Comparison of ENCODE assay signal across 13 cellular contexts in the genomic region with DNA sequence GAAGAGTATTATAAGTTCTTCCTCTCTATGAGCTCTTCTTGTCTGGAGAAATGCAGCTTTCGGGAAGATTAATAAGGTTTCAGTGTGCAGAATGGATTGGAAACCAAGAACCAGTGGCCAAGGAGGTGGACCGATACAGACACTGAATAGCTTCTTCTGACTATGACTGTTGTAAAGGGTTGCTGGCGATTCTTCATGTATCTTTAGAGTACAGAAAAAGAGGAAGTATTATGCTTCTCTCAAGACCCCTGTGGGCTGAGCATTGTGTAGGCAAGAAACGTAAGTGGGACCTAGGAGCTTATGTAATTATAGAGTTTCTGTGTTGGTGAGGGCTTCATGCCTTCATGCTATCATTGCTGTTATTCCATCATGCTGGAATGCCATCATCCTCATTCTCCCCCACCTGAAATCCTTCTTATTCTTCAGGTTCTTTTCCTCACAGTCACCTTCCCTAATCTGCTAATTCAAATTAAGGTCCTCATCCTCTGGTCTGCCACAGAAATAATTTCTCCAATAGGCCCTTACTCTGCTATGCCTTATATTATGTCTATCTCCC.
A peak's percentile ranks its signal among the peaks of the same experiment; 100 is the strongest.
DNase-seq lines count a peak whose midpoint lies in the region; ATAC-seq and TF ChIP-seq lines count a peak whose summit lies in the region.
"Had no signal": no experiment of that assay in that cellular context is flagged by ENCODE, and none has a peak within 500 bp of the region (broad histone marks: within the 10 kb centered on the region; RNA-seq: fewer than 3 reads in every experiment).

No MANE protein-coding gene starts in this region.

- no peaks in the 10 kb centered on the region for H3K9me3 Mint-ChIP-seq in activated CD4-positive, alpha-beta T cell treated with anti-CD3 and anti-CD28 coated beads for 36 hours (ENCODE audit: low read depth)
- H3K9me3 Mint-ChIP-seq in stimulated activated effector memory CD8-positive, alpha-beta T cell treated with anti-CD3 and anti-CD28 coated beads, Interleukin-12 subunit alpha, Interleukin-12 subunit beta, amount 100 ng/mL, for 72 hours = no peaks in the 10 kb centered on the region
- H3K9me3 Mint-ChIP-seq: naive thymus-derived CD8-positive, alpha-beta T cell had no signal

- POLR2A ChIA-PET in activated CD4-positive, alpha-beta T cell treated with anti-CD3 and anti-CD28 coated beads for 36 hours (lab: Charles Lee) = interaction anchor here (0.6 kb wide), 1 partner anchor 128 kb away, joined by 3 read pairs; no protein-coding TSS in a partner anchor

- H3K36me3 Mint-ChIP-seq in activated CD4-positive, alpha-beta T cell treated with anti-CD3 and anti-CD28 coated beads for 36 hours (ENCODE audit: low read depth) = no peaks in the 10 kb centered on the region
- no peaks in the 10 kb centered on the region for H3K36me3 Mint-ChIP-seq in stimulated activated effector memory CD8-positive, alpha-beta T cell treated with anti-CD3 and anti-CD28 coated beads, Interleukin-12 subunit alpha, Interleukin-12 subunit beta, amount 100 ng/mL, for 72 hours
- H3K36me3 Mint-ChIP-seq: naive thymus-derived CD8-positive, alpha-beta T cell had no signal

- H3K27me3 ChIP-seq in Peyer's patch = no peaks in the 10 kb centered on the region
- H3K27me3 ChIP-seq: dorsolateral prefrontal cortex, transverse colon had no signal

- no peaks in the 10 kb centered on the region for H3K9me3 ChIP-seq in Peyer's patch
- H3K9me3 ChIP-seq: transverse colon had no signal

- no peaks in the 10 kb centered on the region for H3K36me3 ChIP-seq in Peyer's patch
- H3K36me3 ChIP-seq: transverse colon had no signal

- H3K27ac ChIP-seq in Peyer's patch = no peak overlapping the region
- H3K27ac ChIP-seq: dorsolateral prefrontal cortex, transverse colon had no signal

- no peak overlapping the region for H3K4me3 ChIP-seq in Peyer's patch
- H3K4me3 ChIP-seq: dorsolateral prefrontal cortex, transverse colon had no signal

- no peak for TF ChIP-seq POLR2A in Peyer's patch (IDR thresholded peaks at IDR 0.05)

- no peaks in the 10 kb centered on the region for H3K4me1 ChIP-seq in Peyer's patch
- H3K4me1 ChIP-seq: transverse colon had no signal

- H3K27me3 Mint-ChIP-seq in activated CD4-positive, alpha-beta T cell treated with anti-CD3 and anti-CD28 coated beads for 36 hours = peaks cover 12% of the 10 kb centered on the region

- no peak overlapping the region for H3K4me3 Mint-ChIP-seq in activated CD4-positive, alpha-beta T cell treated with anti-CD3 and anti-CD28 coated beads for 36 hours
- no peak overlapping the region for H3K4me3 Mint-ChIP-seq in stimulated activated effector memory CD8-positive, alpha-beta T cell treated with anti-CD3 and anti-CD28 coated beads, Interleukin-12 subunit alpha, Interleukin-12 subunit beta, amount 100 ng/mL, for 72 hours
- H3K4me3 Mint-ChIP-seq: naive thymus-derived CD8-positive, alpha-beta T cell had no signal

- DNase-seq in activated CD4-positive, alpha-beta T cell treated with anti-CD3 and anti-CD28 coated beads for 36 hours = no peak
- no peak for DNase-seq in activated CD4-positive, alpha-beta T cell treated with anti-CD3 and anti-CD28 coated beads, Interleukin-2, amount 50 U/mL, for 4 hours
- no peak for DNase-seq in stimulated activated effector memory CD8-positive, alpha-beta T cell treated with anti-CD3 and anti-CD28 coated beads, Interleukin-12 subunit alpha, Interleukin-12 subunit beta, amount 100 ng/mL, for 72 hours (ENCODE audit: low spot score in 2 of 2)
- DNase-seq in NCI-H1092 treated with DMSO at 0.1 percent for 48 hours (lab: John Stamatoyannopoulos, UW) (no peak), Peyer's patch (no peak), cardiac septum (ENCODE audit: low spot score) (no peak)
- DNase-seq: dorsolateral prefrontal cortex; hippocampal formation; naive thymus-derived CD8-positive, alpha-beta T cell; NCI-H2107; transverse colon had no signal

- intact Hi-C loops in activated CD4-positive, alpha-beta T cell treated with anti-CD3 and anti-CD28 coated beads for 36 hours (cut with DNase I, micrococcal nuclease) = loop anchor here in 1 of 2 experiments (5.0 kb wide), 2 partner anchors 125 to 215 kb away; a partner anchor contains a TSS
- intact Hi-C loops in cardiac septum (cut with DNase I) = no loop called here

- H3K27ac Mint-ChIP-seq in activated CD4-positive, alpha-beta T cell treated with anti-CD3 and anti-CD28 coated beads for 36 hours = peak overlapping the region; percentile 52
- H3K27ac Mint-ChIP-seq in stimulated activated effector memory CD8-positive, alpha-beta T cell treated with anti-CD3 and anti-CD28 coated beads, Interleukin-12 subunit alpha, Interleukin-12 subunit beta, amount 100 ng/mL, for 72 hours = peak overlapping the region; percentile 81
- H3K27ac Mint-ChIP-seq: naive thymus-derived CD8-positive, alpha-beta T cell had no signal

- H3K4me1 Mint-ChIP-seq in activated CD4-positive, alpha-beta T cell treated with anti-CD3 and anti-CD28 coated beads for 36 hours = peaks cover 29% of the 10 kb centered on the region
- H3K4me1 Mint-ChIP-seq in stimulated activated effector memory CD8-positive, alpha-beta T cell treated with anti-CD3 and anti-CD28 coated beads, Interleukin-12 subunit alpha, Interleukin-12 subunit beta, amount 100 ng/mL, for 72 hours = peaks cover 26% of the 10 kb centered on the region

- no peak for TF ChIP-seq CTCF in Peyer's patch (IDR thresholded peaks at IDR 0.05)

- CTCF ChIA-PET in activated CD4-positive, alpha-beta T cell treated with anti-CD3 and anti-CD28 coated beads for 36 hours (lab: Charles Lee) = interaction anchor here (0.7 to 1.5 kb wide), 4 partner anchors 24 to 109 kb away, joined by 3 to 6 read pairs (median 4); no protein-coding TSS in a partner anchor

- ATAC-seq in activated CD4-positive, alpha-beta T cell treated with anti-CD3 and anti-CD28 coated beads for 36 hours = no peak
- ATAC-seq in GM21825 (IDR thresholded peaks at IDR 0.05; ENCODE audit: unreplicated experiment) = peak; percentile 89
- ATAC-seq in HG03460 (IDR thresholded peaks at IDR 0.05; ENCODE audit: unreplicated experiment) = peak; percentile 95
- ATAC-seq in stimulated activated effector memory CD8-positive, alpha-beta T cell treated with anti-CD3 and anti-CD28 coated beads, Interleukin-12 subunit alpha, Interleukin-12 subunit beta, amount 100 ng/mL, for 72 hours = no peak
- ATAC-seq: naive thymus-derived CD8-positive, alpha-beta T cell had no signal

Comparison
In these comparisons a context has a peak if more than half of its experiments do, and no peak if none do; other contexts are left out.
1. ATAC-seq: peak in GM21825 (single experiment) and HG03460 (single experiment); none in activated CD4-positive, alpha-beta T cell treated with anti-CD3 and anti-CD28 coated beads for 36 hours (single experiment) and stimulated activated effector memory CD8-positive, alpha-beta T cell treated with anti-CD3 and anti-CD28 coated beads, Interleukin-12 subunit alpha, Interleukin-12 subunit beta, amount 100 ng/mL, for 72 hours (single experiment).